8 cellular contexts compared by ENCODE assay signal in the genomic region with DNA sequence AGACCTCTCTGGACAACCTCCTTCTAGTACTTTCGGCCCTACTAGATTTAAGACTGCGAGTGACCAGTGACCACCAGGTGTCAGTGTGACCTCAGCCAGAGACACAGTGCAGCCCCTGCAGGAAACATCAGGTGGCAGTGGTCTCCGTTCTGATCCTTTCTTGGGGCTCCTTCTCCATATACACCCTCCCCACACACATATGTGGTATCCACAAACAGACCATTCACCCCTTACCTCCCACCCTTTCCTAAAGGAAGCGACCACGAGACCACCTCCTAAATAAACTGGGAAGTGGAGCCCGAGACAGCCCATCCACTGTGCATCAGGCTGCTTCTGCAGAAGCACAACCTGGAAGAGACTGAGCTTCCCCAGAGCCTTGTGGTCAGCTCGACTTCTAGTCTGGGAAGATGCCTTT. TPM values are rescaled to one million over a fixed set of nuclear protein-coding genes. Genes with fewer than 3 reads are reported as not detected.
DNase-seq lines count a peak whose midpoint lies in the region; ATAC-seq and TF ChIP-seq lines count a peak whose summit lies in the region.

No MANE protein-coding gene starts in this region.

- H4K20me1 ChIP-seq in OCI-LY3 (ENCODE audit: insufficient read depth, low read length) (peaks cover 37% of the 10 kb centered on the region), fibroblast of lung (ENCODE audit: control insufficient read depth, extremely low read depth, insufficient read depth, low read length) (no peaks in the 10 kb centered on the region), neural cell (ENCODE audit: insufficient read depth) (peaks cover 7% of the 10 kb centered on the region)

- H3K27ac ChIP-seq in HEK293 (ENCODE audit: extremely low read depth, low read depth, low read length) (no peak overlapping the region), OCI-LY3 (ENCODE audit: low read length) (no peak overlapping the region), fibroblast of lung (ENCODE audit: insufficient read depth, low read length) (no peak overlapping the region), neural cell (ENCODE audit: low read length) (no peak overlapping the region)

- CTCF ChIA-PET in HEK293 (lab: Yijun Ruan, JAX): interaction anchor here (0.6 to 3.6 kb wide), 23 partner anchors 9 to 648 kb away, joined by 3 to 30 read pairs (median 3); a partner anchor contains a TSS

- TF ChIP-seq CTCF in HEK293 (tag by site-specific recombination; IDR thresholded peaks at IDR 0.05) (peak; percentile 98), OCI-LY3 (IDR thresholded peaks at IDR 0.05; ENCODE audit: low read depth, low read length) (peak; percentile 97), fibroblast of lung (conservative IDR thresholded peaks at IDR 0.05 in 1 of 2, IDR thresholded peaks at IDR 0.05 in 1 of 2; ENCODE audit: low read depth in 1 of 2, low read length in 2 of 2) (peak; percentile 96 to 98), neural cell (IDR thresholded peaks at IDR 0.05; ENCODE audit: poor library complexity, severe bottlenecking) (peak; percentile 97)

- H3K79me2 ChIP-seq in OCI-LY3 (ENCODE audit: low read length) (peaks cover 37% of the 10 kb centered on the region), fibroblast of lung (ENCODE audit: control insufficient read depth, insufficient read depth, low read length) (no peaks in the 10 kb centered on the region), neural cell (replicated peaks; ENCODE audit: insufficient read depth, low read length) (peaks cover 13% of the 10 kb centered on the region)

- DNase-seq in CD1c-positive myeloid dendritic cell (ENCODE audit: extremely low spot score): peak; percentile 67
- DNase-seq in activated T-cell treated with anti-CD3 and anti-CD28 coated beads, Interleukin-2, amount 50 U/mL, for 1 hour: peak; percentile 76
- peak; percentile 57 to 80 for DNase-seq in fibroblast of lung (ENCODE audit: low read depth in 2 of 2)
- DNase-seq in stromal cell of bone marrow (ENCODE audit: low read depth): peak; percentile 28

- H3K9me3 ChIP-seq in HEK293 (ENCODE audit: control insufficient read depth, insufficient read depth, low read depth, low read length): no peaks in the 10 kb centered on the region
- H3K9me3 ChIP-seq in OCI-LY3 (ENCODE audit: insufficient read depth, low read length): no peaks in the 10 kb centered on the region
- H3K9me3 ChIP-seq in fibroblast of lung (ENCODE audit: control insufficient read depth, insufficient read depth, low read depth, low read length): no peaks in the 10 kb centered on the region
- no peaks in the 10 kb centered on the region for H3K9me3 ChIP-seq in neural cell (ENCODE audit: low read length)

- POLR2A ChIA-PET in HEK293 (lab: Yijun Ruan, JAX): no interaction called here

- no peaks in the 10 kb centered on the region for H3K9me2 ChIP-seq in neural cell (ENCODE audit: insufficient read depth, low read length)

- no peak for ATAC-seq in HG02938 (IDR thresholded peaks at IDR 0.05; ENCODE audit: unreplicated experiment)

- TF ChIP-seq EP300 in neural cell (conservative IDR thresholded peaks at IDR 0.05; ENCODE audit: poor library complexity, severe bottlenecking): no peak

- H3K4me2 ChIP-seq in OCI-LY3 (ENCODE audit: low read length) (no peak overlapping the region), fibroblast of lung (ENCODE audit: extremely low read depth, insufficient read depth, low read length) (no peak overlapping the region), neural cell (ENCODE audit: low read length) (no peak overlapping the region)

- H3K4me1 ChIP-seq in HEK293 (ENCODE audit: control insufficient read depth, insufficient read depth, low read length) (peaks cover 11% of the 10 kb centered on the region), OCI-LY3 (ENCODE audit: low read length) (peaks cover 21% of the 10 kb centered on the region), fibroblast of lung (ENCODE audit: control insufficient read depth, extremely low read depth, insufficient read depth, low read length) (peaks cover 7% of the 10 kb centered on the region)

- H3K27me3 ChIP-seq in OCI-LY3 (ENCODE audit: low read depth, low read length): no peaks in the 10 kb centered on the region
- H3K27me3 ChIP-seq in fibroblast of lung (ENCODE audit: control insufficient read depth, insufficient read depth, low read length): no peaks in the 10 kb centered on the region
- no peaks in the 10 kb centered on the region for H3K27me3 ChIP-seq in neural cell (ENCODE audit: insufficient read depth, low read depth, low read length)

- no peaks in the 10 kb centered on the region for H3F3A ChIP-seq in neural cell (ENCODE audit: insufficient read depth, low read length, poor library complexity, severe bottlenecking)

- H3K9ac ChIP-seq in OCI-LY3 (ENCODE audit: low read length) (no peak overlapping the region), fibroblast of lung (ENCODE audit: insufficient read depth, low read length) (no peak overlapping the region), neural cell (ENCODE audit: low read length) (no peak overlapping the region)

- H3K36me3 ChIP-seq in HEK293 (ENCODE audit: control insufficient read depth in 2 of 2, insufficient read depth in 1 of 2, low read length in 2 of 2) (peaks cover 4 to 46% of the 10 kb centered on the region in 2 experiments; a peak in 2 of 3 replicates), OCI-LY3 (replicated peaks; ENCODE audit: low read depth, low read length) (peaks cover 27% of the 10 kb centered on the region), fibroblast of lung (ENCODE audit: control insufficient read depth, insufficient read depth, low read length) (no peaks in the 10 kb centered on the region), neural cell (ENCODE audit: insufficient read depth, low read length) (no peaks in the 10 kb centered on the region)

- H3K4me3 ChIP-seq in HEK293 (ENCODE audit: low read depth, low read length) (no peak overlapping the region), OCI-LY3 (ENCODE audit: low read length) (no peak overlapping the region), fibroblast of lung (replicated peaks in 1 of 4; ENCODE audit: control extremely low read depth in 1 of 4, insufficient read depth in 1 of 4, low read depth in 3 of 4, low read length in 4 of 4) (no peak overlapping the region), neural cell (ENCODE audit: low read length) (no peak overlapping the region)

- H2AFZ ChIP-seq in OCI-LY3 (ENCODE audit: low read depth, low read length) (no peak overlapping the region), fibroblast of lung (ENCODE audit: low read length) (no peak overlapping the region), neural cell (ENCODE audit: low read depth, low read length) (no peak overlapping the region)

- peak; percentile 96 for TF ChIP-seq RAD21 in neural cell (conservative IDR thresholded peaks at IDR 0.05)

TF ChIP-seq in HEK293, 187 proteins besides CTCF, POLR2A, EP300 and RAD21 (continues in another document):
- TF ChIP-seq, protein P1, sequence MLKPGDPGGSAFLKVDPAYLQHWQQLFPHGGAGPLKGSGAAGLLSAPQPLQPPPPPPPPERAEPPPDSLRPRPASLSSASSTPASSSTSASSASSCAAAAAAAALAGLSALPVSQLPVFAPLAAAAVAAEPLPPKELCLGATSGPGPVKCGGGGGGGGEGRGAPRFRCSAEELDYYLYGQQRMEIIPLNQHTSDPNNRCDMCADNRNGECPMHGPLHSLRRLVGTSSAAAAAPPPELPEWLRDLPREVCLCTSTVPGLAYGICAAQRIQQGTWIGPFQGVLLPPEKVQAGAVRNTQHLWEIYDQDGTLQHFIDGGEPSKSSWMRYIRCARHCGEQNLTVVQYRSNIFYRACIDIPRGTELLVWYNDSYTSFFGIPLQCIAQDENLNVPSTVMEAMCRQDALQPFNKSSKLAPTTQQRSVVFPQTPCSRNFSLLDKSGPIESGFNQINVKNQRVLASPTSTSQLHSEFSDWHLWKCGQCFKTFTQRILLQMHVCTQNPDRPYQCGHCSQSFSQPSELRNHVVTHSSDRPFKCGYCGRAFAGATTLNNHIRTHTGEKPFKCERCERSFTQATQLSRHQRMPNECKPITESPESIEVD (tag by site-specific recombination; IDR thresholded peaks at IDR 0.05): no peak
- TF ChIP-seq ZNF19 (tag by site-specific recombination; IDR thresholded peaks at IDR 0.05; ENCODE audit: low read depth): no peak

TF ChIP-seq in neural cell, 6 proteins besides CTCF, POLR2A, EP300 and RAD21:
- TF ChIP-seq EZH2 (IDR thresholded peaks at IDR 0.05; ENCODE audit: borderline replicate concordance, insufficient read depth, low read length, poor library complexity, severe bottlenecking): no peak
- no peak for TF ChIP-seq TAF1 (IDR thresholded peaks at IDR 0.05; ENCODE audit: low read depth)
- peak; percentile 25 for TF ChIP-seq MXI1 (conservative IDR thresholded peaks at IDR 0.05; ENCODE audit: poor library complexity, severe bottlenecking)
- TF ChIP-seq SMC3 (conservative IDR thresholded peaks at IDR 0.05; ENCODE audit: poor library complexity): peak; percentile 98

RNA-seq across cellular contexts. Expression of a gene that starts 38.5 kb away (rescaled TPM):
- total RNA-seq in fibroblast of lung: 0.26 and 0.33 TPM in 2 replicates
- polyA plus RNA-seq in fibroblast of lung (0.06 and 0.09 TPM in 2 replicates), neural cell (11.5 and 14.2 TPM in 2 replicates)
- polyA plus RNA-seq in fibroblast of lung (2012): 0.12 and 0.20 TPM in 2 replicates
- polyA minus RNA-seq in fibroblast of lung (ENCODE audit: low replicate concordance) (not detected in 2 replicates), neural cell (4.1 TPM in 2 replicates)

Comparison
In these comparisons a context has a peak if more than half of its experiments do, and no peak if none do; other contexts are left out.
1. RNA of a gene that starts 38.5 kb away (polyA plus RNA-seq): 11.5 to 14.2 TPM in neural cell; 0.06 to 0.20 TPM in fibroblast of lung; every median in the first group is over 10 times any median in the second.
2. Peak in every context shown above with its lines, with median percentiles within 50 percentile points of each other: DNase-seq and CTCF ChIP-seq.